Comparison of ENCODE assay signal across 8 cellular contexts in the genomic region with DNA sequence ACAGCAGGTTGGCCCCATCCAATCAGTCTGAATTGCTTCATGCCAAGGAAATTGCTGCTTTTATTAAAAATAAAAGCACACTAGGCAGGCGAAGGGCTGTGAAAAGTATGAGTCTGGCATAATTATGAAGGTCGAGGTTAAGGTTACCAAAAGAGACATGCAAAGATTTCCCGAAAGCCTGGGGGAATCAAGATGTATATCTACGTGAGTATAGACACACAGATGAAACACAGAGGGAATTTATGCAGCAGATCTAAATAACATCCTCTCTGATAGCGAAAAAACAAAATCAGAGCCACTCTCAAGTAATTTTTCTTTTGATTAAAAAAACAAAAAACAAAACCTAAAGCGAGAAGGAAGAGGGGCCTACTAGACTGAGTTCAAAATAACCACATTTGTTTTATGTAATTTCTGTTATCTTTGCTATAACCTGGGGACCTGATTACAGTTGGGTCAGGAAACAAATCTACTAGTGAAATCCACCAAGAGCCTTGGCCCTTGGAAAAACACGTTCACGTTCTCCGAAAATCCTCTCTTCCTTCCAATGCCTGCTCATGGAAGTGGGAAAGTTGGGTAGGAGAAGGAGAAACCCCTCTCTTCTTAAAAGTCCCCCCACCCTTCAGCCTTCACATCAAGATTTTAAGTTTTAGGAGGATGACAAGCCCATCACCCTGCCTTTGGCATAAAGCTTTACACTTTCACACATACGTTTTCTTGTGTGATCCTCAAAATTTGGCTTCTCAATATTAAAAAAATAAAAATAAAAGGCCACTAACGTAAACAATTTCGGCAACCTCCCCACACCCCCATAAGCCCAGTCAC. TPM values are rescaled to one million over a fixed set of nuclear protein-coding genes. Genes with fewer than 3 reads are reported as not detected.
DNase-seq lines count a peak whose midpoint lies in the region; ATAC-seq and TF ChIP-seq lines count a peak whose summit lies in the region.

No MANE protein-coding gene starts in this region.

- H3K4me1 Mint-ChIP-seq in neural progenitor cell = peaks cover 38% of the 10 kb centered on the region

- peaks cover 30% of the 10 kb centered on the region for H3F3A ChIP-seq in neural progenitor cell (ENCODE audit: low read depth)

- H3K4me1 ChIP-seq in BLaER1 treated with 17β-estradiol and CSF1 and Interleukin-3, amounts not matched to agents 10 nM and 100 nM = peaks cover 65 to 80% (median 71%) of the 10 kb centered on the region in 10 experiments
- H3K4me1 ChIP-seq in NT2/D1 (ENCODE audit: insufficient read depth, insufficient read length) = no peaks in the 10 kb centered on the region
- peaks cover 4% of the 10 kb centered on the region for H3K4me1 ChIP-seq in endocrine pancreas (ENCODE audit: control insufficient read depth, insufficient read depth, low read length)
- H3K4me1 ChIP-seq in neural progenitor cell = peaks cover 34% of the 10 kb centered on the region

- no peaks in the 10 kb centered on the region for H3K9me3 ChIP-seq in BLaER1 treated with 17β-estradiol and CSF1 and Interleukin-3, amounts not matched to agents 10 nM and 100 nM (replicated peaks in 1 of 11)
- no peaks in the 10 kb centered on the region for H3K9me3 ChIP-seq in NT2/D1 (ENCODE audit: insufficient read depth, low read length)
- H3K9me3 ChIP-seq in endocrine pancreas (ENCODE audit: control insufficient read depth, low read length) = no peaks in the 10 kb centered on the region
- H3K9me3 ChIP-seq in neural progenitor cell (ENCODE audit: low read depth) = no peaks in the 10 kb centered on the region

- H2AFZ ChIP-seq in neural progenitor cell (replicated peaks) = no peak overlapping the region

- H3K4me2 ChIP-seq in BLaER1 treated with 17β-estradiol and CSF1 and Interleukin-3, amounts not matched to agents 10 nM and 100 nM = peak overlapping the region; percentile 83 to 99 (median 92)
- H3K4me2 ChIP-seq in neural progenitor cell = peak overlapping the region; percentile 94

- peak overlapping the region; percentile 99 for H3K4me3 Mint-ChIP-seq in neural progenitor cell

- H3K27me3 ChIP-seq in BLaER1 treated with 17β-estradiol and CSF1 and Interleukin-3, amounts not matched to agents 10 nM and 100 nM = no peaks in the 10 kb centered on the region
- no peaks in the 10 kb centered on the region for H3K27me3 ChIP-seq in NT2/D1 (ENCODE audit: insufficient read depth, insufficient read length)
- H3K27me3 ChIP-seq in endocrine pancreas (ENCODE audit: control insufficient read depth, insufficient read depth, low read length) = no peaks in the 10 kb centered on the region
- H3K27me3 ChIP-seq in neural progenitor cell = peaks cover 5% of the 10 kb centered on the region

- H3K27ac ChIP-seq in BLaER1 treated with 17β-estradiol and CSF1 and Interleukin-3, amounts not matched to agents 10 nM and 100 nM = peak overlapping the region; percentile 90 to 99 (median 95); a peak in 21 of 22 replicates
- no peak overlapping the region for H3K27ac ChIP-seq in neural progenitor cell

- DNase-seq in NT2/D1 (ENCODE audit: low read depth, low spot score) (no peak), neural progenitor cell (ENCODE audit: low spot score) (no peak), HCEC 1CT (no peak), NCI-H446 treated with DMSO at 0.1 percent for 48 hours (lab: John Stamatoyannopoulos, UW) (no peak)

- no peak for TF ChIP-seq CTCF in neural progenitor cell (IDR thresholded peaks at IDR 0.05)

- peaks cover 8% of the 10 kb centered on the region for H3K27me3 Mint-ChIP-seq in neural progenitor cell (ENCODE audit: insufficient read depth, low read depth)

- peaks cover 56% of the 10 kb centered on the region for H3K79me2 ChIP-seq in neural progenitor cell (ENCODE audit: low read depth)

- H4K20me1 ChIP-seq in BLaER1 treated with 17β-estradiol and CSF1 and Interleukin-3, amounts not matched to agents 10 nM and 100 nM = peaks cover 15 to 49% (median 41%) of the 10 kb centered on the region in 11 experiments; a peak in 18 of 22 replicates
- peaks cover 6% of the 10 kb centered on the region for H4K20me1 ChIP-seq in neural progenitor cell (ENCODE audit: low read depth)

- peaks cover 9 to 38% (median 21%) of the 10 kb centered on the region in 11 experiments; a peak in 21 of 22 replicates for H3K36me3 ChIP-seq in BLaER1 treated with 17β-estradiol and CSF1 and Interleukin-3, amounts not matched to agents 10 nM and 100 nM
- H3K36me3 ChIP-seq in NT2/D1 (ENCODE audit: insufficient read depth, insufficient read length, low read length) (peaks cover 26% of the 10 kb centered on the region), endocrine pancreas (ENCODE audit: control insufficient read depth, insufficient read depth, low read length) (no peaks in the 10 kb centered on the region), neural progenitor cell (no peaks in the 10 kb centered on the region)

- peak overlapping the region; percentile 89 to 98 (median 95) for H3K9ac ChIP-seq in BLaER1 treated with 17β-estradiol and CSF1 and Interleukin-3, amounts not matched to agents 10 nM and 100 nM
- H3K9ac ChIP-seq in NT2/D1 (ENCODE audit: insufficient read length, low read depth) (peak overlapping the region; percentile 84), endocrine pancreas (ENCODE audit: control insufficient read depth, insufficient read depth, low read length) (peak overlapping the region; percentile 63), neural progenitor cell (peak overlapping the region; percentile 68)

- H3K36me3 Mint-ChIP-seq in neural progenitor cell = peaks cover 4% of the 10 kb centered on the region

- peak overlapping the region; percentile 95 for H3K27ac Mint-ChIP-seq in neural progenitor cell

- no peaks in the 10 kb centered on the region for H3K9me3 Mint-ChIP-seq in neural progenitor cell

- ATAC-seq in HG03095 (IDR thresholded peaks at IDR 0.05; ENCODE audit: unreplicated experiment) (no peak), HG03045 (IDR thresholded peaks at IDR 0.05; ENCODE audit: unreplicated experiment) (no peak)

- peak overlapping the region; percentile 84 to 98 (median 93) for H3K4me3 ChIP-seq in BLaER1 treated with 17β-estradiol and CSF1 and Interleukin-3, amounts not matched to agents 10 nM and 100 nM
- H3K4me3 ChIP-seq in NT2/D1 (ENCODE audit: insufficient read length, low read depth) = peak overlapping the region; percentile 85
- H3K4me3 ChIP-seq in endocrine pancreas (ENCODE audit: control insufficient read depth, insufficient read depth, low read length) = peak overlapping the region; percentile 94
- peak overlapping the region; percentile 99 for H3K4me3 ChIP-seq in neural progenitor cell

RNA-seq across cellular contexts. Expression of a gene that starts 1.4 kb away (rescaled TPM):
- total RNA-seq in neural progenitor cell (ENCODE audit: low replicate concordance) = 11.8 and 20.8 TPM in 2 replicates
